Comparison of ENCODE assay signal across 1 cellular context in the genomic region with DNA sequence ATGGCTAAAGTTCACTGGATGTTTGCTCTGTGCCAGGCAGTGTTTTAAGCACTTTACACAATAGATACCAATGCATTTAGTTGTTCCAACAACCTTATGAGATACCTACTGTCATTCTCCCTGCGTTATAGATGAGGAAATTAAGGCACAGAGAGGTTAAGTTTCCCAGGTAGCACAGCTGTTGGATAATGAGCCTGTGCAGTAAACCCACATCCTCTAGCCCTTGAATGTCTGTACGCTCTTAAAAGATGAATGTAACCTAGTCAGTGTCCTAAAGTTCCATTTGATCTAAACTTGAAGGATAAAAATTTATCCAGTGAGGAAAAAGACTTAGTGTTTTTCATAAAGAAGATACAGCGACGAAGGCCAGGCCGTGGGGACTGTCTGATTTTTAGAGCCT.
TF ChIP-seq lines count a peak whose summit lies in the region.

No MANE protein-coding gene starts in this region.

TF ChIP-seq in IMR-90, 13 proteins besides CTCF, POLR2A, EP300 and RAD21:
- no peak for TF ChIP-seq NFE2L2 (IDR thresholded peaks at IDR 0.05; ENCODE audit: low read depth, low read length)
- no peak for TF ChIP-seq CEBPB (IDR thresholded peaks at IDR 0.05; ENCODE audit: low read depth, low read length)
- TF ChIP-seq RCOR1 (IDR thresholded peaks at IDR 0.05; ENCODE audit: insufficient replicate concordance, low read length): no peak
- TF ChIP-seq CHD1 (IDR thresholded peaks at IDR 0.05; ENCODE audit: low read depth, low read length): no peak
- TF ChIP-seq, protein P1, sequence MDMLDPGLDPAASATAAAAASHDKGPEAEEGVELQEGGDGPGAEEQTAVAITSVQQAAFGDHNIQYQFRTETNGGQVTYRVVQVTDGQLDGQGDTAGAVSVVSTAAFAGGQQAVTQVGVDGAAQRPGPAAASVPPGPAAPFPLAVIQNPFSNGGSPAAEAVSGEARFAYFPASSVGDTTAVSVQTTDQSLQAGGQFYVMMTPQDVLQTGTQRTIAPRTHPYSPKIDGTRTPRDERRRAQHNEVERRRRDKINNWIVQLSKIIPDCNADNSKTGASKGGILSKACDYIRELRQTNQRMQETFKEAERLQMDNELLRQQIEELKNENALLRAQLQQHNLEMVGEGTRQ (IDR thresholded peaks at IDR 0.05; ENCODE audit: low read depth, low read length): no peak
- TF ChIP-seq MAZ (IDR thresholded peaks at IDR 0.05; ENCODE audit: borderline replicate concordance, low read depth, low read length): no peak
- no peak for TF ChIP-seq FOS (IDR thresholded peaks at IDR 0.05; ENCODE audit: low read depth, low read length)
- TF ChIP-seq RFX5 (IDR thresholded peaks at IDR 0.05; ENCODE audit: low read depth, low read length): no peak
- TF ChIP-seq, protein P2, sequence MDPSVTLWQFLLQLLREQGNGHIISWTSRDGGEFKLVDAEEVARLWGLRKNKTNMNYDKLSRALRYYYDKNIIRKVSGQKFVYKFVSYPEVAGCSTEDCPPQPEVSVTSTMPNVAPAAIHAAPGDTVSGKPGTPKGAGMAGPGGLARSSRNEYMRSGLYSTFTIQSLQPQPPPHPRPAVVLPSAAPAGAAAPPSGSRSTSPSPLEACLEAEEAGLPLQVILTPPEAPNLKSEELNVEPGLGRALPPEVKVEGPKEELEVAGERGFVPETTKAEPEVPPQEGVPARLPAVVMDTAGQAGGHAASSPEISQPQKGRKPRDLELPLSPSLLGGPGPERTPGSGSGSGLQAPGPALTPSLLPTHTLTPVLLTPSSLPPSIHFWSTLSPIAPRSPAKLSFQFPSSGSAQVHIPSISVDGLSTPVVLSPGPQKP (IDR thresholded peaks at IDR 0.05; ENCODE audit: borderline replicate concordance, low read depth, low read length): no peak
- no peak for TF ChIP-seq MXI1 (IDR thresholded peaks at IDR 0.05; ENCODE audit: borderline replicate concordance, low read depth, low read length)
- no peak for TF ChIP-seq SMC3 (IDR thresholded peaks at IDR 0.05; ENCODE audit: low read depth, low read length)
- no peak for TF ChIP-seq MAFK (IDR thresholded peaks at IDR 0.05; ENCODE audit: low read depth, low read length)
- no peak for TF ChIP-seq BHLHE40 (IDR thresholded peaks at IDR 0.05; ENCODE audit: low read depth, low read length)
